Comparison of ENCODE assay signal across 8 cellular contexts in genomic region chr2:24919977-24920812, GRCh38. TPM values are rescaled to one million over a fixed set of nuclear protein-coding genes. Genes with fewer than 3 reads are reported as not detected.
A peak's percentile ranks its signal among the peaks of the same experiment; 100 is the strongest.
DNase-seq lines count a peak whose midpoint lies in the region; ATAC-seq and TF ChIP-seq lines count a peak whose summit lies in the region.

ADCY3 (minus strand) TSS chr2:24920237; CDS start chr2:24918987, 1,250 bp downstream.

- H3K27me3 ChIP-seq in BLaER1 (no peaks in the 10 kb centered on the region), adrenal gland (no peaks in the 10 kb centered on the region), prostate gland (replicated peaks; ENCODE audit: insufficient read depth) (no peaks in the 10 kb centered on the region)

- peak within 1 kb of the TSS; percentile 78 for H3K27ac ChIP-seq in BLaER1
- peak within 1 kb of the TSS in 2 of 5 donors; percentile 59 to 83 for H3K27ac ChIP-seq in adrenal gland
- peak within 1 kb of the TSS; percentile 67 to 72 for H3K27ac ChIP-seq in prostate gland

- H3K9me3 ChIP-seq in BLaER1: no peaks in the 10 kb centered on the region
- no peaks in the 10 kb centered on the region for H3K9me3 ChIP-seq in adrenal gland (replicated peaks in 1 of 3)
- H3K9me3 ChIP-seq in prostate gland: no peaks in the 10 kb centered on the region

- H3K9ac ChIP-seq in BLaER1: peak within 1 kb of the TSS; percentile 81

- H3K36me3 ChIP-seq in BLaER1 (peaks cover 26% of the 10 kb centered on the region), adrenal gland (replicated peaks in 1 of 2) (no peaks in the 10 kb centered on the region), prostate gland (no peaks in the 10 kb centered on the region)

- intact Hi-C loops in adrenal gland (cut with DNase I) (no loop called here), left cardiac atrium (cut with DNase I) (no loop called here), prostate gland (cut with DNase I) (no loop called here)

- ATAC-seq in HG03432 (IDR thresholded peaks at IDR 0.05; ENCODE audit: unreplicated experiment) (peak; percentile 62), left cardiac atrium (peak; percentile 75 to 79)

- TF ChIP-seq POLR2A in adrenal gland (IDR thresholded peaks at IDR 0.05): no peak
- TF ChIP-seq POLR2A in prostate gland (IDR thresholded peaks at IDR 0.05): no peak

- H3K4me3 ChIP-seq in BLaER1: peak within 1 kb of the TSS; percentile 84
- H3K4me3 ChIP-seq in adrenal gland: peak within 1 kb of the TSS in 2 of 4 donors; percentile 24 to 80
- peak within 1 kb of the TSS; percentile 57 to 59 for H3K4me3 ChIP-seq in prostate gland

- DNase-seq in GM19238 (ENCODE audit: insufficient read length, low spot score): peak; percentile 78
- peak; percentile 82 for DNase-seq in SW480 (ENCODE audit: low spot score)
- DNase-seq in adrenal gland: peak in 4 of 7 donors; percentile 25 to 47 (median 42)
- peak; percentile 62 for DNase-seq in left cardiac atrium
- DNase-seq in prostate gland (ENCODE audit: low spot score): peak; percentile 25
- DNase-seq in NCI-H2029 treated with DMSO at 0.1 percent for 48 hours (lab: John Stamatoyannopoulos, UW): no peak

- H4K20me1 ChIP-seq in BLaER1: peaks cover 40% of the 10 kb centered on the region

- H3K4me1 ChIP-seq in BLaER1 (peaks cover 59% of the 10 kb centered on the region), adrenal gland (replicated peaks in 1 of 2) (peaks cover 0 to 5% of the 10 kb centered on the region in 2 donors), prostate gland (replicated peaks) (no peaks in the 10 kb centered on the region)

- WGBS in adrenal gland, 4 donors: 0 to 1% (median 0%) methylated on average over 9 to 121 of the region's 125 CpGs
- WGBS in prostate gland: 2% methylated on average over 34 of the region's 125 CpGs

- TF ChIP-seq CTCF in adrenal gland (IDR thresholded peaks at IDR 0.05) (no peak), prostate gland (IDR thresholded peaks at IDR 0.05) (no peak)

- peak within 1 kb of the TSS; percentile 91 for H3K4me2 ChIP-seq in BLaER1

RNA-seq across cellular contexts. Expression of gene ADCY3, which starts in this region (rescaled TPM):
- total RNA-seq in adrenal gland: 10 to 100 TPM; 32.0 to 72.0 (median 35.8) TPM
- 10 to 100 TPM; 19.6 to 44.9 (median 20.1) TPM for polyA plus RNA-seq in adrenal gland
- total RNA-seq in left cardiac atrium: 10 to 100 TPM; 42.7 to 44.0 TPM
- total RNA-seq in prostate gland: 10 to 100 TPM; 20.8 to 44.3 TPM
